ENCODE assay signal across 26 cellular contexts in genomic region chr3:157498374-157498773, GRCh38. TPM values are rescaled to one million over a fixed set of nuclear protein-coding genes. Genes with fewer than 3 reads are reported as not detected.
DNase-seq lines count a peak whose midpoint lies in the region; ATAC-seq and TF ChIP-seq lines count a peak whose summit lies in the region.
"Had no signal": no experiment of that assay in that cellular context is flagged by ENCODE, and none has a peak within 500 bp of the region (broad histone marks: within the 10 kb centered on the region; RNA-seq: fewer than 3 reads in every experiment).

No MANE protein-coding gene starts in this region.

- TF ChIP-seq CTCF in PC-3 (conservative IDR thresholded peaks at IDR 0.05; ENCODE audit: low read depth, low read length) (no peak), mucosa of descending colon (IDR thresholded peaks at IDR 0.05) (no peak), tibial artery (IDR thresholded peaks at IDR 0.05) (no peak)

- no peaks in the 10 kb centered on the region for H3F3A ChIP-seq in PC-3 (ENCODE audit: low read length, unreplicated experiment)

- H3K4me3 ChIP-seq in PC-3 (ENCODE audit: low read length): peak overlapping the region; percentile 59; the same call in 1 of the 2 replicates
- peak overlapping the region; percentile 63; the same call in 1 of the 2 replicates for H3K4me3 ChIP-seq in iPS-20b (ENCODE audit: low read length)
- no peak overlapping the region for H3K4me3 ChIP-seq in mucosa of descending colon
- no peak overlapping the region for H3K4me3 ChIP-seq in tibial artery

- DNase-seq in left ventricle myocardium superior: no peak
- DNase-seq in Right ventricle myocardium inferior (ENCODE audit: missing footprints): no peak
- no peak for DNase-seq in PC-3
- no peak for DNase-seq in GM03348 (ENCODE audit: low spot score)
- no peak for DNase-seq in mucosa of descending colon
- no peak for DNase-seq in tibial artery
- DNase-seq in anterior cingulate cortex (lab: John Stamatoyannopoulos, UW): no peak
- DNase-seq: activated CD4-positive, alpha-beta T cell treated with anti-CD3 and anti-CD28 coated beads, Interleukin-2, amount 10 ng/mL, durations not matched to agents 24 days and 14 days; activated gamma-delta T cell; activated naive CD8-positive, alpha-beta T cell treated with anti-CD3 and anti-CD28 coated beads, Interleukin-2, amount 10 ng/mL, durations not matched to agents 7 days and 5 days; activated T-cell treated with anti-CD3 and anti-CD28 coated beads, Interleukin-2, amount 50 U/mL, for 24 hours; BE2C; CD8-positive, alpha-beta memory T cell; HFFc6; left ventricle myocardium inferior; midbrain; naive thymus-derived CD8-positive, alpha-beta T cell; NCI-H1694 treated with DMSO at 0.1 percent for 48 hours; NCI-H774; OCI-M1; SHP77; stomach had no signal

- intact Hi-C loops in left ventricle myocardium superior (cut with micrococcal nuclease) (no loop called here), Right ventricle myocardium inferior (cut with DNase I) (no loop called here), PC-3 (cut with micrococcal nuclease) (no loop called here), mucosa of descending colon (cut with DNase I, micrococcal nuclease) (loop anchor here in 1 of 2 donors (10.0 kb wide), 1 partner anchor 294 kb away; no protein-coding TSS in a partner anchor), tibial artery (cut with DNase I; ENCODE audit: low total_unique reads) (loop anchor here (10.0 kb wide), 1 partner anchor 294 kb away; no protein-coding TSS in a partner anchor)

- H3K9me3 ChIP-seq in PC-3 (ENCODE audit: low read length) (no peaks in the 10 kb centered on the region), iPS-20b (ENCODE audit: insufficient read depth, low read depth, low read length) (no peaks in the 10 kb centered on the region), mucosa of descending colon (no peaks in the 10 kb centered on the region), tibial artery (no peaks in the 10 kb centered on the region)
- H3K9me3 ChIP-seq: BE2C, left ventricle myocardium inferior, stomach, tibial nerve had no signal

- H3K4me2 ChIP-seq in PC-3 (ENCODE audit: low read length): peak overlapping the region; percentile 83

- CTCF ChIA-PET in PC-3 (lab: Charles Lee): interaction anchor here (0.5 to 1.3 kb wide), 3 partner anchors 34 to 142 kb away, joined by 3 to 6 read pairs (median 5); no protein-coding TSS in a partner anchor

- POLR2A ChIA-PET in PC-3 (lab: Charles Lee; ENCODE audit: unreplicated experiment): no interaction called here

- H3K4me1 ChIP-seq in PC-3 (ENCODE audit: insufficient read depth, low read length) (peaks cover 39% of the 10 kb centered on the region), iPS-20b (ENCODE audit: insufficient read depth, low read length) (peaks cover 40% of the 10 kb centered on the region), mucosa of descending colon (ENCODE audit: low read depth) (peaks cover 10% of the 10 kb centered on the region), tibial artery (peaks cover 0 to 12% (median 5%) of the 10 kb centered on the region in 4 donors)
- H3K4me1 ChIP-seq: BE2C had no signal

- no TSS peak for BruUV-seq in PC-3 (replicated peaks; lab: Mats Ljungman, UMichigan)

- H3K27me3 ChIP-seq in PC-3 (ENCODE audit: low read length): no peaks in the 10 kb centered on the region
- 0 out of 2 replicates have a peak, but pooled peaks cover 10% of the 10 kb centered on the region for H3K27me3 ChIP-seq in iPS-20b (ENCODE audit: insufficient read depth, low read length)
- H3K27me3 ChIP-seq in tibial artery: no peaks in the 10 kb centered on the region
- H3K27me3 ChIP-seq: BE2C had no signal

- no peak overlapping the region for H2AFZ ChIP-seq in PC-3 (ENCODE audit: low read length)

- no peaks in the 10 kb centered on the region for H3K9me2 ChIP-seq in PC-3 (replicated peaks; ENCODE audit: low read length)

- no peak overlapping the region for H3K27ac ChIP-seq in PC-3 (ENCODE audit: low read length)
- H3K27ac ChIP-seq in iPS-20b (ENCODE audit: low read length): no peak overlapping the region
- H3K27ac ChIP-seq in tibial artery: no peak overlapping the region
- H3K27ac ChIP-seq: left ventricle myocardium inferior, skin epidermis, tibial nerve had no signal

- ATAC-seq in left ventricle myocardium superior: peak; percentile 54
- no peak for ATAC-seq in Right ventricle myocardium inferior
- ATAC-seq in PC-3: no peak
- ATAC-seq in mucosa of descending colon: no peak

- no peaks in the 10 kb centered on the region for H4K20me1 ChIP-seq in PC-3 (ENCODE audit: low read length)

- H3K9ac ChIP-seq in PC-3 (ENCODE audit: low read length) (no peak overlapping the region), iPS-20b (ENCODE audit: low read depth, low read length) (peak overlapping the region; percentile 49; the same call in 1 of the 2 replicates)

- H3K79me2 ChIP-seq in PC-3 (ENCODE audit: low read length): no peaks in the 10 kb centered on the region

- no peaks in the 10 kb centered on the region for H3K36me3 ChIP-seq in PC-3 (ENCODE audit: low read depth, low read length)
- H3K36me3 ChIP-seq in iPS-20b (ENCODE audit: insufficient read depth, low read depth, low read length): no peaks in the 10 kb centered on the region; the same call in 1 of the 2 replicates
- no peaks in the 10 kb centered on the region for H3K36me3 ChIP-seq in mucosa of descending colon (ENCODE audit: low read depth)
- H3K36me3 ChIP-seq in tibial artery: no peaks in the 10 kb centered on the region
- H3K36me3 ChIP-seq: BE2C, left ventricle myocardium inferior, stomach, tibial nerve had no signal

RNA-seq across cellular contexts. Expression of gene VEPH1, which starts 4.8 kb away (rescaled TPM):
- total RNA-seq in left ventricle myocardium superior (0.25 TPM), Right ventricle myocardium inferior (0.41 TPM), PC-3 (2014; rRNA removed) (11.5 and 27.3 TPM in 2 replicates), mucosa of descending colon (1 to 10 TPM; 1.5 to 6.3 (median 4.8) TPM)
- total RNA-seq: activated CD4-positive, alpha-beta T cell treated with anti-CD3 and anti-CD28 coated beads, Interleukin-2, amount 10 ng/mL, durations not matched to agents 24 days and 14 days; activated CD8-positive, alpha-beta memory T cell treated with anti-CD3 and anti-CD28 coated beads for 36 hours; activated naive CD8-positive, alpha-beta T cell treated with anti-CD3 and anti-CD28 coated beads, Interleukin-2, amount 10 ng/mL, durations not matched to agents 7 days and 5 days; CD8-positive, alpha-beta memory T cell; naive thymus-derived CD8-positive, alpha-beta T cell had no signal

Comparison
In these comparisons a context has a peak if more than half of its experiments do, and no peak if none do; other contexts are left out.
1. H3K4me3 ChIP-seq: peak in PC-3 (single experiment) and iPS-20b (single experiment); none in mucosa of descending colon (single experiment) and tibial artery (0 of 2).